ENCODE assay signal across 1 cellular context in genomic region chr16:87765776-87766484, GRCh38.
TF ChIP-seq lines count a peak whose summit lies in the region.

Gene KLHDC4, minus strand, starts transcription at chr16:87765986. Its CDS starts 96 bp downstream, at chr16:87765890.

TF ChIP-seq in K562, 482 proteins besides CTCF, POLR2A, EP300 and RAD21 (continued from another document and continues in another):
- no peak for TF ChIP-seq THRB (CRISPR knock-in tag; conservative IDR thresholded peaks at IDR 0.05)
- 0 out of 2 replicates have a peak, but pooled peaks have one; percentile 17 for TF ChIP-seq CREB3 (tag; conservative IDR thresholded peaks at IDR 0.05; ENCODE audit: low read depth)
- no peak for TF ChIP-seq SRSF7 (optimal IDR thresholded peaks at IDR 0.05; ENCODE audit: low read depth, low read length)
- no peak for TF ChIP-seq HNRNPH1 (optimal IDR thresholded peaks at IDR 0.05; ENCODE audit: low read depth, low read length)
- TF ChIP-seq RBBP5 (IDR thresholded peaks at IDR 0.05; ENCODE audit: borderline replicate concordance, insufficient read depth, low read length, poor library complexity, severe bottlenecking), result peak; percentile 86
- TF ChIP-seq CTBP1 (IDR thresholded peaks at IDR 0.05; ENCODE audit: borderline replicate concordance), result peak; percentile 29; the same call in 1 of the 2 replicates
- no peak for TF ChIP-seq ZNF174 (CRISPR knock-in tag; IDR thresholded peaks at IDR 0.05)
- TF ChIP-seq CBFA2T3 (IDR thresholded peaks at IDR 0.05), result no peak
- no peak for TF ChIP-seq STAT5B (CRISPR knock-in tag; IDR thresholded peaks at IDR 0.05)
- no peak for TF ChIP-seq PATZ1 (CRISPR knock-in tag; IDR thresholded peaks at IDR 0.05; ENCODE audit: borderline replicate concordance)
- TF ChIP-seq NR2C1 (IDR thresholded peaks at IDR 0.05), result 0 out of 2 replicates have a peak, but pooled peaks have one; percentile 35
- TF ChIP-seq NR2C1 (tag; IDR thresholded peaks at IDR 0.05), result peak; percentile 52
- TF ChIP-seq ZNF263 (CRISPR knock-in tag; IDR thresholded peaks at IDR 0.05; ENCODE audit: borderline replicate concordance), result no peak
- peak; percentile 87 for TF ChIP-seq POLR2B (IDR thresholded peaks at IDR 0.05; ENCODE audit: low read depth, partially characterized antibody)
- TF ChIP-seq ZNF224 (CRISPR knock-in tag; IDR thresholded peaks at IDR 0.05), result no peak
- no peak for TF ChIP-seq ZBTB34 (CRISPR knock-in tag; IDR thresholded peaks at IDR 0.05)
- no peak for TF ChIP-seq ZNF609 (CRISPR knock-in tag; IDR thresholded peaks at IDR 0.05; ENCODE audit: borderline replicate concordance)
- no peak for TF ChIP-seq MED1 (CRISPR knock-in tag; IDR thresholded peaks at IDR 0.05; ENCODE audit: borderline replicate concordance)
- no peak; the same call in 1 of the 2 replicates for TF ChIP-seq ATF2 (CRISPR knock-in tag; IDR thresholded peaks at IDR 0.05)
- TF ChIP-seq CHD2 (IDR thresholded peaks at IDR 0.05; ENCODE audit: low read depth, low read length), result no peak
- TF ChIP-seq ZNF444 (CRISPR knock-in tag; IDR thresholded peaks at IDR 0.05), result no peak
- TF ChIP-seq TCF7L2 (IDR thresholded peaks at IDR 0.05; ENCODE audit: low read depth, low read length), result no peak
- no peak for TF ChIP-seq RBM34 (IDR thresholded peaks at IDR 0.05; ENCODE audit: borderline replicate concordance, insufficient read depth, low read length)
- TF ChIP-seq HMGXB4 (CRISPR knock-in tag; IDR thresholded peaks at IDR 0.05), result no peak
- TF ChIP-seq ATF1 (CRISPR knock-in tag; IDR thresholded peaks at IDR 0.05), result peak; percentile 87
- peak; percentile 98 for TF ChIP-seq ATF1 (tag; IDR thresholded peaks at IDR 0.05)
- no peak for TF ChIP-seq GABPB2 (CRISPR knock-in tag; conservative IDR thresholded peaks at IDR 0.05)
- no peak for TF ChIP-seq CEBPZ (IDR thresholded peaks at IDR 0.05; ENCODE audit: borderline replicate concordance, low read depth, low read length)
- TF ChIP-seq L3MBTL2 (IDR thresholded peaks at IDR 0.05), result no peak; the same call in none of the 2 replicates
- no peak for TF ChIP-seq PHB (CRISPR knock-in tag; IDR thresholded peaks at IDR 0.05)
- TF ChIP-seq ADNP (tag; IDR thresholded peaks at IDR 0.05), result 0 out of 2 replicates have a peak, but pooled peaks have one; percentile 1
- TF ChIP-seq ZNF583 (CRISPR knock-in tag; IDR thresholded peaks at IDR 0.05), result no peak; the same call in 1 of the 2 replicates
- TF ChIP-seq SMARCE1 (IDR thresholded peaks at IDR 0.05), result peak; percentile 57; the same call in 1 of the 2 replicates
- TF ChIP-seq ELF1 (tag; IDR thresholded peaks at IDR 0.05), result peak; percentile 95
- no peak for TF ChIP-seq FOXK1 (CRISPR knock-in tag; IDR thresholded peaks at IDR 0.05; ENCODE audit: borderline replicate concordance)
- peak; percentile 99 for TF ChIP-seq C11orf30 (IDR thresholded peaks at IDR 0.05; ENCODE audit: low read depth)
- TF ChIP-seq SRSF1 (IDR thresholded peaks at IDR 0.05; ENCODE audit: low read depth, low read length), result 0 out of 2 replicates have a peak, but pooled peaks have one; percentile 35
- TF ChIP-seq ATF7 (IDR thresholded peaks at IDR 0.05), result peak; percentile 61
- TF ChIP-seq RNF219 (CRISPR knock-in tag; IDR thresholded peaks at IDR 0.05), result no peak
- no peak for TF ChIP-seq CHCHD3 (CRISPR knock-in tag; IDR thresholded peaks at IDR 0.05)
- TF ChIP-seq ZNF316 (IDR thresholded peaks at IDR 0.05), result no peak
- no peak for TF ChIP-seq PHB2 (IDR thresholded peaks at IDR 0.05; ENCODE audit: low read depth)
- TF ChIP-seq HNRNPLL (IDR thresholded peaks at IDR 0.05; ENCODE audit: low read depth, low read length, poor library complexity, severe bottlenecking), result no peak
- TF ChIP-seq ZNF766 (CRISPR knock-in tag; conservative IDR thresholded peaks at IDR 0.05), result no peak
- TF ChIP-seq CREB1 (IDR thresholded peaks at IDR 0.05), result peak; percentile 97
- peak; percentile 99 for TF ChIP-seq CREB1 (CRISPR knock-in tag; IDR thresholded peaks at IDR 0.05)
- no peak for TF ChIP-seq ZNF589 (CRISPR knock-in tag; IDR thresholded peaks at IDR 0.05; ENCODE audit: low read depth)
- TF ChIP-seq PRPF4 (IDR thresholded peaks at IDR 0.05; ENCODE audit: insufficient read depth, low read depth, low read length, poor library complexity, severe bottlenecking), result peak; percentile 26
